Comparison of ENCODE assay signal across 8 cellular contexts in the genomic region with DNA sequence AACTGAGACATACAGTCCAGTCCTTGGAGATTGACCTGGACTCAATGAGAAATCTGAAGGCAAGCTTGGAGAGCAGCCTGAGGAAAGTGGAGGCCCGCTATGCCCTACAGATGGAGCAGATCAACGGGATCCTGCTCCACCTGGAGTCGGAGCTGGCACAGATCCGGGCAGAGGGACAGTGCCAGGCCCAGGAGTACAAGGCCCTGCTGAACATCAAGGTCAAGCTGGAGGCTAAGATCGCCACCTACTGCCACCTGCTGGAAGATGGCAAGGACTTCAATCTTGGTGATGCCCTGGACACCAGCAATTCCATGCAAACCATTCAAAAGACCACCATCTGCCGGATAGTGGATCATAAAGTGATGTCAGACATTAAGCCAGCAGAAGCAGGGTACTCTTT. TPM values are rescaled to one million over a fixed set of nuclear protein-coding genes. Genes with fewer than 3 reads are reported as not detected.
DNase-seq lines count a peak whose midpoint lies in the region; ATAC-seq and TF ChIP-seq lines count a peak whose summit lies in the region.

No MANE protein-coding gene starts in this region.

- CTCF ChIA-PET in activated CD8-positive, alpha-beta T cell treated with anti-CD3 and anti-CD28 coated beads for 36 hours (lab: Charles Lee) = interaction anchor here (0.9 to 1.2 kb wide), 2 partner anchors 14 to 535 kb away, joined by 4 read pairs; no protein-coding TSS in a partner anchor

- ATAC-seq in activated CD8-positive, alpha-beta T cell treated with anti-CD3 and anti-CD28 coated beads for 36 hours = no peak
- ATAC-seq in HG02981 (IDR thresholded peaks at IDR 0.05; ENCODE audit: unreplicated experiment) = no peak
- ATAC-seq in GM18505 (IDR thresholded peaks at IDR 0.05; ENCODE audit: unreplicated experiment) = no peak

- no peaks in the 10 kb centered on the region for H3K36me3 Mint-ChIP-seq in activated CD8-positive, alpha-beta T cell treated with anti-CD3 and anti-CD28 coated beads for 36 hours (ENCODE audit: low read depth)

- H3K4me3 Mint-ChIP-seq in activated CD8-positive, alpha-beta T cell treated with anti-CD3 and anti-CD28 coated beads for 36 hours = no peak overlapping the region

- no peak for TF ChIP-seq POLR2A in GM18505 (IDR thresholded peaks at IDR 0.05; ENCODE audit: borderline replicate concordance, extremely low read depth, insufficient read depth, insufficient read length)

- TF ChIP-seq CTCF in activated CD8-positive, alpha-beta T cell treated with anti-CD3 and anti-CD28 coated beads for 36 hours (IDR thresholded peaks at IDR 0.05) = peak; percentile 35

- POLR2A ChIA-PET in activated CD8-positive, alpha-beta T cell treated with anti-CD3 and anti-CD28 coated beads for 36 hours (lab: Charles Lee) = no interaction called here

- DNase-seq in EH (ENCODE audit: low read depth) (peak; percentile 32), HT1080 (ENCODE audit: low read depth) (peak; percentile 17), lung microvascular endothelial cell (ENCODE audit: low read depth in 2 of 2) (peak; percentile 42 to 48), occipital lobe (lab: John Stamatoyannopoulos, UW) (no peak), midbrain (lab: John Stamatoyannopoulos, UW) (no peak)
- DNase-seq in activated CD8-positive, alpha-beta T cell treated with anti-CD3 and anti-CD28 coated beads for 36 hours = no peak

- H3K27me3 Mint-ChIP-seq in activated CD8-positive, alpha-beta T cell treated with anti-CD3 and anti-CD28 coated beads for 36 hours = no peaks in the 10 kb centered on the region

- H3K4me1 Mint-ChIP-seq in activated CD8-positive, alpha-beta T cell treated with anti-CD3 and anti-CD28 coated beads for 36 hours (ENCODE audit: low read depth) = no peaks in the 10 kb centered on the region

- intact Hi-C loops in activated CD8-positive, alpha-beta T cell treated with anti-CD3 and anti-CD28 coated beads for 36 hours (cut with micrococcal nuclease) = loop anchor here (10.0 kb wide), 1 partner anchor 534 kb away; no protein-coding TSS in a partner anchor

- H3K27ac Mint-ChIP-seq in activated CD8-positive, alpha-beta T cell treated with anti-CD3 and anti-CD28 coated beads for 36 hours = no peak overlapping the region

- no peaks in the 10 kb centered on the region for H3K9me3 Mint-ChIP-seq in activated CD8-positive, alpha-beta T cell treated with anti-CD3 and anti-CD28 coated beads for 36 hours

RNA-seq across cellular contexts. Expression of gene FRMPD3, which starts 20.4 kb away (rescaled TPM):
- total RNA-seq in HT1080 (2014; rRNA removed; shearing (Covaris generic)) = 0.03 and 0.08 TPM in 2 replicates
- polyA plus RNA-seq in HT1080 (2015; cell fraction: cytosol; rRNA removed) = 0.03 TPM in 1 of 2 replicates, not detected in the other
- 0.16 TPM in 1 of 2 replicates, not detected in the other for polyA plus RNA-seq in HT1080 (2015; cell fraction: nucleus; rRNA removed)
- not detected for total RNA-seq in activated CD8-positive, alpha-beta T cell treated with anti-CD3 and anti-CD28 coated beads for 36 hours
- total RNA-seq in lung microvascular endothelial cell (not detected in 2 replicates), occipital lobe (1.7 TPM)

Comparison
In these comparisons a context has a peak if more than half of its experiments do, and no peak if none do; other contexts are left out.
1. DNase-seq: peak in EH (single experiment), HT1080 (single experiment) and lung microvascular endothelial cell (2 of 2); none in activated CD8-positive, alpha-beta T cell treated with anti-CD3 and anti-CD28 coated beads for 36 hours (single experiment), occipital lobe (single experiment) and midbrain (single experiment).